ENCODE assay signal across 8 cellular contexts in genomic region chr9:12464910-12465512, GRCh38.
DNase-seq lines count a peak whose midpoint lies in the region; ATAC-seq and TF ChIP-seq lines count a peak whose summit lies in the region.

No MANE protein-coding gene starts in this region.

- DNase-seq in NCI-H510A treated with DMSO at 0.1 percent for 48 hours (lab: John Stamatoyannopoulos, UW) = peak; percentile 69
- DNase-seq in NCI-H510A (lab: John Stamatoyannopoulos, UW) = no peak
- DNase-seq in NCI-H2171 (lab: John Stamatoyannopoulos, UW) = peak; percentile 4
- peak; percentile 50 for DNase-seq in choroid plexus epithelial cell (ENCODE audit: low read depth)
- no peak for DNase-seq in osteocyte (ENCODE audit: extremely low spot score, unreplicated experiment)
- no peak for DNase-seq in stimulated activated naive CD8-positive, alpha-beta T cell treated with anti-CD3 and anti-CD28 coated beads, Interleukin-15, amount 100 ng/mL, for 72 hours
- no peak for DNase-seq in activated CD8-positive, alpha-beta memory T cell treated with anti-CD3 and anti-CD28 coated beads, Interleukin-2, amount 10 ng/mL, durations not matched to agents 7 days and 5 days
- DNase-seq in T-helper 9 cell = no peak

- no peaks in the 10 kb centered on the region for H3K9me3 Mint-ChIP-seq in osteocyte (ENCODE audit: unreplicated experiment)
- peaks cover 0 to 21% of the 10 kb centered on the region in 2 donors for H3K9me3 Mint-ChIP-seq in stimulated activated naive CD8-positive, alpha-beta T cell treated with anti-CD3 and anti-CD28 coated beads, Interleukin-15, amount 100 ng/mL, for 72 hours
- peaks cover 5% of the 10 kb centered on the region for H3K9me3 Mint-ChIP-seq in activated CD8-positive, alpha-beta memory T cell treated with anti-CD3 and anti-CD28 coated beads, Interleukin-2, amount 10 ng/mL, durations not matched to agents 7 days and 5 days (ENCODE audit: low read depth)

- no peak for ATAC-seq in stimulated activated naive CD8-positive, alpha-beta T cell treated with anti-CD3 and anti-CD28 coated beads, Interleukin-15, amount 100 ng/mL, for 72 hours
- no peak for ATAC-seq in activated CD8-positive, alpha-beta memory T cell treated with anti-CD3 and anti-CD28 coated beads, Interleukin-2, amount 10 ng/mL, durations not matched to agents 7 days and 5 days

- no peaks in the 10 kb centered on the region for H3K4me1 Mint-ChIP-seq in osteocyte (ENCODE audit: unreplicated experiment)
- H3K4me1 Mint-ChIP-seq in stimulated activated naive CD8-positive, alpha-beta T cell treated with anti-CD3 and anti-CD28 coated beads, Interleukin-15, amount 100 ng/mL, for 72 hours = no peaks in the 10 kb centered on the region
- no peaks in the 10 kb centered on the region for H3K4me1 Mint-ChIP-seq in activated CD8-positive, alpha-beta memory T cell treated with anti-CD3 and anti-CD28 coated beads, Interleukin-2, amount 10 ng/mL, durations not matched to agents 7 days and 5 days

- CTCF ChIA-PET in activated CD8-positive, alpha-beta memory T cell treated with anti-CD3 and anti-CD28 coated beads, Interleukin-2, amount 10 ng/mL, durations not matched to agents 7 days and 5 days (lab: Charles Lee) = no interaction called here

- TF ChIP-seq CTCF in choroid plexus epithelial cell (conservative IDR thresholded peaks at IDR 0.05; ENCODE audit: low read depth, low read length) (peak; percentile 63), osteocyte (IDR thresholded peaks at IDR 0.05) (peak; percentile 76)

- peaks cover 7% of the 10 kb centered on the region for H3K27me3 Mint-ChIP-seq in osteocyte (ENCODE audit: unreplicated experiment)
- H3K27me3 Mint-ChIP-seq in stimulated activated naive CD8-positive, alpha-beta T cell treated with anti-CD3 and anti-CD28 coated beads, Interleukin-15, amount 100 ng/mL, for 72 hours = no peaks in the 10 kb centered on the region
- no peaks in the 10 kb centered on the region for H3K27me3 Mint-ChIP-seq in activated CD8-positive, alpha-beta memory T cell treated with anti-CD3 and anti-CD28 coated beads, Interleukin-2, amount 10 ng/mL, durations not matched to agents 7 days and 5 days

- no peak overlapping the region for H3K4me3 Mint-ChIP-seq in osteocyte (ENCODE audit: unreplicated experiment)
- no peak overlapping the region for H3K4me3 Mint-ChIP-seq in stimulated activated naive CD8-positive, alpha-beta T cell treated with anti-CD3 and anti-CD28 coated beads, Interleukin-15, amount 100 ng/mL, for 72 hours
- H3K4me3 Mint-ChIP-seq in activated CD8-positive, alpha-beta memory T cell treated with anti-CD3 and anti-CD28 coated beads, Interleukin-2, amount 10 ng/mL, durations not matched to agents 7 days and 5 days = no peak overlapping the region

- H3K27ac Mint-ChIP-seq in osteocyte (ENCODE audit: unreplicated experiment) = no peak overlapping the region
- H3K27ac Mint-ChIP-seq in stimulated activated naive CD8-positive, alpha-beta T cell treated with anti-CD3 and anti-CD28 coated beads, Interleukin-15, amount 100 ng/mL, for 72 hours = no peak overlapping the region
- H3K27ac Mint-ChIP-seq in activated CD8-positive, alpha-beta memory T cell treated with anti-CD3 and anti-CD28 coated beads, Interleukin-2, amount 10 ng/mL, durations not matched to agents 7 days and 5 days = no peak overlapping the region

- no peaks in the 10 kb centered on the region for H3K36me3 Mint-ChIP-seq in osteocyte (ENCODE audit: unreplicated experiment)
- H3K36me3 Mint-ChIP-seq in activated CD8-positive, alpha-beta memory T cell treated with anti-CD3 and anti-CD28 coated beads, Interleukin-2, amount 10 ng/mL, durations not matched to agents 7 days and 5 days = no peaks in the 10 kb centered on the region

- no peak overlapping the region for H3K4me3 ChIP-seq in choroid plexus epithelial cell (ENCODE audit: low read depth, low read length)

Comparison
In these comparisons a context has a peak if more than half of its experiments do, and no peak if none do; other contexts are left out.
1. DNase-seq: peak in NCI-H510A treated with DMSO at 0.1 percent for 48 hours (single experiment), NCI-H2171 (single experiment) and choroid plexus epithelial cell (single experiment); none in NCI-H510A (single experiment), osteocyte (single experiment), stimulated activated naive CD8-positive, alpha-beta T cell treated with anti-CD3 and anti-CD28 coated beads, Interleukin-15, amount 100 ng/mL, for 72 hours (0 of 2), activated CD8-positive, alpha-beta memory T cell treated with anti-CD3 and anti-CD28 coated beads, Interleukin-2, amount 10 ng/mL, durations not matched to agents 7 days and 5 days (single experiment) and T-helper 9 cell (single experiment).